In genomic region chr15:40754883-40755815, GRCh38 we compare ENCODE assay signal across 8 cellular contexts. TPM values are rescaled to one million over a fixed set of nuclear protein-coding genes. Genes with fewer than 3 reads are reported as not detected.
DNase-seq lines count a peak whose midpoint lies in the region; ATAC-seq, FAIRE-seq and TF ChIP-seq lines count a peak whose summit lies in the region.

RMDN3 (minus strand) TSS chr15:40755254; CDS start chr15:40754783, 471 bp downstream.

- peaks cover 46% of the 10 kb centered on the region for H3K4me1 Mint-ChIP-seq in nephron progenitor cell
- peaks cover 45% of the 10 kb centered on the region for H3K4me1 Mint-ChIP-seq in stimulated activated naive CD8-positive, alpha-beta T cell treated with anti-CD3 and anti-CD28 coated beads, Interleukin-15, amount 100 ng/mL, for 72 hours

- TF ChIP-seq CTCF in fibroblast of pulmonary artery (IDR thresholded peaks at IDR 0.05; ENCODE audit: low read length, missing control alignments) = no peak
- TF ChIP-seq CTCF in nephron progenitor cell (IDR thresholded peaks at IDR 0.05) = no peak

- H3K36me3 Mint-ChIP-seq in nephron progenitor cell (ENCODE audit: low read depth) = peaks cover 6% of the 10 kb centered on the region

- peak; percentile 90 for ATAC-seq in stimulated activated naive CD8-positive, alpha-beta T cell treated with anti-CD3 and anti-CD28 coated beads, Interleukin-15, amount 100 ng/mL, for 72 hours

- no peaks in the 10 kb centered on the region for H3K27me3 Mint-ChIP-seq in nephron progenitor cell (ENCODE audit: low read depth, poor library complexity)
- no peaks in the 10 kb centered on the region for H3K27me3 Mint-ChIP-seq in stimulated activated naive CD8-positive, alpha-beta T cell treated with anti-CD3 and anti-CD28 coated beads, Interleukin-15, amount 100 ng/mL, for 72 hours

- H3K27ac Mint-ChIP-seq in nephron progenitor cell = peak within 1 kb of the TSS; percentile 98
- H3K27ac Mint-ChIP-seq in stimulated activated naive CD8-positive, alpha-beta T cell treated with anti-CD3 and anti-CD28 coated beads, Interleukin-15, amount 100 ng/mL, for 72 hours = peak within 1 kb of the TSS; percentile 99 to 100

- peak within 1 kb of the TSS; percentile 97 for H3K4me3 ChIP-seq in fibroblast of pulmonary artery (replicated peaks; ENCODE audit: low read depth, low read length)

- DNase-seq in EL (peak; percentile 95), H54 (ENCODE audit: insufficient read length, low spot score) (peak; percentile 89), M059J (ENCODE audit: low read depth) (peak; percentile 90), SHP77 treated with DMSO at 0.1 percent for 48 hours (lab: John Stamatoyannopoulos, UW) (peak; percentile 67), fibroblast of pulmonary artery (ENCODE audit: low read depth) (peak; percentile 92), nephron progenitor cell (peak; percentile 97)
- peak; percentile 89 for DNase-seq in activated effector memory CD4-positive, alpha-beta T cell treated with Interleukin-2 at 50 U/mL for 16 hours
- DNase-seq in stimulated activated naive CD8-positive, alpha-beta T cell treated with anti-CD3 and anti-CD28 coated beads, Interleukin-15, amount 100 ng/mL, for 72 hours = peak; percentile 94 to 95

- peak; percentile 64 for TF ChIP-seq POLR2A in H54 (IDR thresholded peaks at IDR 0.05; ENCODE audit: low read depth, low read length)

- FAIRE-seq in H54 (lab: Jason Lieb, UNC) = peak; percentile 38

- H3K9me3 Mint-ChIP-seq in nephron progenitor cell = no peaks in the 10 kb centered on the region
- H3K9me3 Mint-ChIP-seq in stimulated activated naive CD8-positive, alpha-beta T cell treated with anti-CD3 and anti-CD28 coated beads, Interleukin-15, amount 100 ng/mL, for 72 hours = no peaks in the 10 kb centered on the region

- H3K4me3 Mint-ChIP-seq in nephron progenitor cell = peak within 1 kb of the TSS; percentile 97
- peak within 1 kb of the TSS; percentile 98 to 100 for H3K4me3 Mint-ChIP-seq in stimulated activated naive CD8-positive, alpha-beta T cell treated with anti-CD3 and anti-CD28 coated beads, Interleukin-15, amount 100 ng/mL, for 72 hours

RNA-seq across cellular contexts. Expression of gene RMDN3, which starts in this region (rescaled TPM):
- total RNA-seq in M059J (2014; rRNA removed; shearing (Covaris generic)) = 13.5 and 19.2 TPM in 2 replicates

Comparison
In these comparisons a context has a peak if more than half of its experiments do, and no peak if none do; other contexts are left out.
1. Peak in every context shown above with its lines: DNase-seq, ATAC-seq and H3K4me3 ChIP-seq.